8 cellular contexts compared by ENCODE assay signal in genomic region chrX:16711219-16712115, GRCh38. TPM values are rescaled to one million over a fixed set of nuclear protein-coding genes. Genes with fewer than 3 reads are reported as not detected.
DNase-seq lines count a peak whose midpoint lies in the region; ATAC-seq and TF ChIP-seq lines count a peak whose summit lies in the region.

No MANE protein-coding gene starts in this region.

- peak; percentile 16 for ATAC-seq in HG02763 (IDR thresholded peaks at IDR 0.05; ENCODE audit: unreplicated experiment)

- TF ChIP-seq POLR2A in prostate gland (IDR thresholded peaks at IDR 0.05), result no peak

- H3K4me1 ChIP-seq in prostate gland (replicated peaks), result no peaks in the 10 kb centered on the region

- peaks cover 3% of the 10 kb centered on the region for H3K36me3 Mint-ChIP-seq in activated CD4-positive, alpha-beta T cell treated with anti-CD3 and anti-CD28 coated beads, Interleukin-2, amount 10 ng/mL, durations not matched to agents 24 days and 14 days (ENCODE audit: low read depth)
- no peaks in the 10 kb centered on the region for H3K36me3 Mint-ChIP-seq in glutamatergic neuron (ENCODE audit: unreplicated experiment)

- no peaks in the 10 kb centered on the region for H3K36me3 ChIP-seq in prostate gland

- peak; percentile 54 for DNase-seq in activated CD4-positive, alpha-beta T cell treated with anti-CD3 and anti-CD28 coated beads, Interleukin-2, amount 10 ng/mL, durations not matched to agents 24 days and 14 days
- no peak for DNase-seq in activated CD4-positive, alpha-beta T cell treated with anti-CD3 and anti-CD28 coated beads, Interleukin-2, amount 50 U/mL, for 1 hour
- DNase-seq in glutamatergic neuron, result no peak
- DNase-seq in prostate gland (ENCODE audit: low spot score), result no peak
- DNase-seq in epidermal melanocyte (ENCODE audit: insufficient read length, low spot score), result no peak
- DNase-seq in amniotic stem cell (lab: John Stamatoyannopoulos, UW), result no peak

- H3K4me3 ChIP-seq in prostate gland, result peak overlapping the region; percentile 52

- H3K27me3 Mint-ChIP-seq in activated CD4-positive, alpha-beta T cell treated with anti-CD3 and anti-CD28 coated beads, Interleukin-2, amount 10 ng/mL, durations not matched to agents 24 days and 14 days, result no peaks in the 10 kb centered on the region
- H3K27me3 Mint-ChIP-seq in glutamatergic neuron (ENCODE audit: unreplicated experiment), result peaks cover 3% of the 10 kb centered on the region

- H3K4me3 Mint-ChIP-seq in activated CD4-positive, alpha-beta T cell treated with anti-CD3 and anti-CD28 coated beads, Interleukin-2, amount 10 ng/mL, durations not matched to agents 24 days and 14 days, result peak overlapping the region; percentile 82
- H3K4me3 Mint-ChIP-seq in glutamatergic neuron (ENCODE audit: unreplicated experiment), result peak overlapping the region; percentile 91

- no peaks in the 10 kb centered on the region for H3K9me3 Mint-ChIP-seq in activated CD4-positive, alpha-beta T cell treated with anti-CD3 and anti-CD28 coated beads, Interleukin-2, amount 10 ng/mL, durations not matched to agents 24 days and 14 days
- no peaks in the 10 kb centered on the region for H3K9me3 Mint-ChIP-seq in glutamatergic neuron (ENCODE audit: unreplicated experiment)

- intact Hi-C loops in activated CD4-positive, alpha-beta T cell treated with anti-CD3 and anti-CD28 coated beads, Interleukin-2, amount 10 ng/mL, durations not matched to agents 24 days and 14 days (cut with micrococcal nuclease), result loop anchor here (10.0 kb wide), 2 partner anchors 857 to 917 kb away; partner anchors contain the start of genes AP1S2 and ZRSR2
- intact Hi-C loops in prostate gland (cut with DNase I), result no loop called here

- H3K9me3 ChIP-seq in prostate gland, result no peaks in the 10 kb centered on the region

- H3K27ac ChIP-seq in VCaP (peak overlapping the region; percentile 88), prostate gland (peak overlapping the region; percentile 83 to 86)

- H3K4me1 Mint-ChIP-seq in activated CD4-positive, alpha-beta T cell treated with anti-CD3 and anti-CD28 coated beads, Interleukin-2, amount 10 ng/mL, durations not matched to agents 24 days and 14 days, result peaks cover 15% of the 10 kb centered on the region
- no peaks in the 10 kb centered on the region for H3K4me1 Mint-ChIP-seq in glutamatergic neuron (ENCODE audit: low read depth, unreplicated experiment)

- WGBS in prostate gland, result 10% methylated on average over 16 of the region's 40 CpGs

- no peak for TF ChIP-seq CTCF in VCaP (conservative IDR thresholded peaks at IDR 0.05)
- no peak for TF ChIP-seq CTCF in glutamatergic neuron (IDR thresholded peaks at IDR 0.05; ENCODE audit: partially characterized antibody, unreplicated experiment)
- TF ChIP-seq CTCF in prostate gland (IDR thresholded peaks at IDR 0.05), result no peak

- H3K27me3 ChIP-seq in prostate gland (replicated peaks; ENCODE audit: insufficient read depth), result no peaks in the 10 kb centered on the region

- H3K27ac Mint-ChIP-seq in activated CD4-positive, alpha-beta T cell treated with anti-CD3 and anti-CD28 coated beads, Interleukin-2, amount 10 ng/mL, durations not matched to agents 24 days and 14 days, result peak overlapping the region; percentile 81
- peak overlapping the region; percentile 93 for H3K27ac Mint-ChIP-seq in glutamatergic neuron (ENCODE audit: unreplicated experiment)

RNA-seq across cellular contexts. Expression of gene CTPS2, which starts 1.0 kb away (rescaled TPM):
- 6.3 and 6.6 TPM in 2 replicates for total RNA-seq in activated CD4-positive, alpha-beta T cell treated with anti-CD3 and anti-CD28 coated beads, Interleukin-2, amount 10 ng/mL, durations not matched to agents 24 days and 14 days
- total RNA-seq in glutamatergic neuron (ENCODE audit: unreplicated experiment), result 29.0 TPM
- 10 to 100 TPM; 14.3 to 20.4 TPM for total RNA-seq in prostate gland

RNA-seq across cellular contexts. Expression of gene SYAP1, which starts 7.9 kb away (rescaled TPM):
- 19.6 and 20.1 TPM in 2 replicates for total RNA-seq in activated CD4-positive, alpha-beta T cell treated with anti-CD3 and anti-CD28 coated beads, Interleukin-2, amount 10 ng/mL, durations not matched to agents 24 days and 14 days
- total RNA-seq in glutamatergic neuron (ENCODE audit: unreplicated experiment) (19.0 TPM), prostate gland (10 to 100 TPM; 23.9 to 39.4 TPM)
